19 cellular contexts compared by ENCODE assay signal in the genomic region with DNA sequence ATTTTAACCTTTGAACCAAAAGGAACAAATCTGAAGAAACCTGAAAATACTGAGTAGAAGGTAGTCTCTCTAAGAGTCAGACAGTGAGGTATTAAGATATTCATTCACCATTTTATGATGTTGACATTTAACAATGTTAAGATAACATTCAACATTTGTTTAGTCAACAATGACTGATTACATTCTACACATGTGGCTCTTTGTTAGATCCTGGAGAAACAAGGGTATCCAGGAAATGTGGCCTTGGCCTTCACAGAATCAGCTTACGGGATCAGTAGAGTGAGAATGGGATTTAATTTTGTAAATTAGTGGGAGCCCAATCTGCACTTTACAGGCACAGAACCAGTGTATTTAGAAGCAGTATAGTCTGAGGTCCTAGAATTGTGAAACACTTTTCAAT.
DNase-seq lines count a peak whose midpoint lies in the region; ATAC-seq, FAIRE-seq and TF ChIP-seq lines count a peak whose summit lies in the region.
"Had no signal": no experiment of that assay in that cellular context is flagged by ENCODE, and none has a peak within 500 bp of the region (broad histone marks: within the 10 kb centered on the region; RNA-seq: fewer than 3 reads in every experiment).

No MANE protein-coding gene starts in this region.

- H3K4me1 ChIP-seq in Caco-2 (peaks cover 59% of the 10 kb centered on the region), keratinocyte (ENCODE audit: control insufficient read depth, extremely low read depth, insufficient read depth, low read length) (peaks cover 28% of the 10 kb centered on the region)
- H3K4me1 ChIP-seq: Peyer's patch had no signal

- peaks cover 12% of the 10 kb centered on the region for H3K36me3 Mint-ChIP-seq in Caco-2 (ENCODE audit: insufficient read depth, unreplicated experiment)

- H3K27me3 Mint-ChIP-seq in Caco-2 (ENCODE audit: insufficient read depth, unreplicated experiment) = no peaks in the 10 kb centered on the region
- H3K27me3 Mint-ChIP-seq: T-helper 17 cell had no signal

- no peaks in the 10 kb centered on the region for H4K20me1 ChIP-seq in keratinocyte (ENCODE audit: control insufficient read depth, extremely low read depth, insufficient read depth, low read length)

- POLR2A ChIA-PET in Caco-2 (lab: Charles Lee) = no interaction called here

- CTCF ChIA-PET in Caco-2 (lab: Charles Lee) = no interaction called here

- intact Hi-C loops in Caco-2 (cut with micrococcal nuclease; ENCODE audit: unreplicated experiment) = loop anchor here (10.0 kb wide), 1 partner anchor 345 kb away; no protein-coding TSS in a partner anchor

- H3K27me3 ChIP-seq in Caco-2 (replicated peaks; ENCODE audit: control insufficient read depth, insufficient read depth, low read length) = no peaks in the 10 kb centered on the region
- H3K27me3 ChIP-seq in keratinocyte (ENCODE audit: control insufficient read depth, extremely low read depth, insufficient read depth, low read length) = no peaks in the 10 kb centered on the region
- H3K27me3 ChIP-seq: Peyer's patch had no signal

- BruUV-seq in Caco-2 (replicated peaks; lab: Mats Ljungman, UMichigan) = no TSS peak

- H3K79me2 ChIP-seq in keratinocyte (ENCODE audit: control insufficient read depth, insufficient read depth, low read length) = no peaks in the 10 kb centered on the region

- no peaks in the 10 kb centered on the region for H3K9me1 ChIP-seq in keratinocyte (ENCODE audit: control insufficient read depth, extremely low read depth, insufficient read depth, low read length)

- dilution Hi-C loops in keratinocyte (cut with MboI; ENCODE audit: extremely low pct_ligation_motif_present, low sequenced_read_pairs) = no loop called here

- H3K9me3 Mint-ChIP-seq in Caco-2 (ENCODE audit: unreplicated experiment) = peaks cover 19% of the 10 kb centered on the region

- H3K9ac ChIP-seq in keratinocyte (ENCODE audit: control insufficient read depth, extremely low read depth, insufficient read depth, low read length) = no peak overlapping the region

- peak in 1 of 2 experiments; percentile 36 for DNase-seq in Caco-2
- DNase-seq in HT-29 (ENCODE audit: low spot score) = peak; percentile 26
- DNase-seq in NCI-H748 treated with DMSO at 0.1 percent for 48 hours (lab: John Stamatoyannopoulos, UW) = peak; percentile 59
- DNase-seq in keratinocyte (ENCODE audit: low read depth, low spot score) = no peak
- DNase-seq in T1000 (lab: John Stamatoyannopoulos, UW) = no peak
- DNase-seq in SW 1271 (lab: John Stamatoyannopoulos, UW) = no peak
- DNase-seq: DMS79 treated with DMSO at 0.1 percent for 48 hours, KBM-7, NCI-H1105 treated with DMSO at 0.1 percent for 48 hours, NCI-H524, Peyer's patch, Right ventricle myocardium superior, T-helper 17 cell had no signal

- no peak for FAIRE-seq in keratinocyte (lab: Jason Lieb, UNC)
- FAIRE-seq: G401.6, GM12891, GM19239 had no signal

- H3K4me3 ChIP-seq in Caco-2 (ENCODE audit: low read depth, low read length) = no peak overlapping the region
- H3K4me3 ChIP-seq in keratinocyte (ENCODE audit: control insufficient read depth in 2 of 3, extremely low read depth in 1 of 3, insufficient read depth in 2 of 3, low read depth in 1 of 3, low read length in 3 of 3) = no peak overlapping the region
- H3K4me3 ChIP-seq: Peyer's patch had no signal

- no peak for ATAC-seq in GM21390 (IDR thresholded peaks at IDR 0.05; ENCODE audit: unreplicated experiment)
- ATAC-seq: HCT116, SK-N-SH treated with all-trans-retinoic acid at 6 μM for 48 hours, T-helper 17 cell had no signal

- H3K4me1 Mint-ChIP-seq in Caco-2 (ENCODE audit: low read depth, unreplicated experiment) = peaks cover 31% of the 10 kb centered on the region
- H3K4me1 Mint-ChIP-seq: T-helper 17 cell had no signal

- H3K27ac Mint-ChIP-seq in Caco-2 (ENCODE audit: unreplicated experiment) = peak overlapping the region; percentile 74
- H3K27ac Mint-ChIP-seq: T-helper 17 cell had no signal

- H3K9me3 ChIP-seq in Caco-2 (no peaks in the 10 kb centered on the region; the same call in 1 of the 2 replicates), keratinocyte (ENCODE audit: control insufficient read depth, low read depth, low read length) (no peaks in the 10 kb centered on the region)
- H3K9me3 ChIP-seq: Peyer's patch had no signal

- TF ChIP-seq CTCF in Caco-2 (IDR thresholded peaks at IDR 0.05; ENCODE audit: insufficient read depth in 1 of 2, low read depth in 1 of 2, low read length in 1 of 2, severe bottlenecking in 1 of 2, unreplicated experiment in 1 of 2) (no peak), keratinocyte (optimal IDR thresholded peaks at IDR 0.05 in 1 of 3, IDR thresholded peaks at IDR 0.05 in 1 of 3, conservative IDR thresholded peaks at IDR 0.05 in 1 of 3; ENCODE audit: extremely low read depth in 1 of 3, insufficient read depth in 2 of 3, low read length in 3 of 3) (no peak)

- no peaks in the 10 kb centered on the region for H3K36me3 ChIP-seq in Caco-2 (ENCODE audit: control insufficient read depth, insufficient read depth, low read length)
- no peaks in the 10 kb centered on the region for H3K36me3 ChIP-seq in keratinocyte (ENCODE audit: control insufficient read depth in 2 of 2, extremely low read depth in 1 of 2, insufficient read depth in 2 of 2, low read length in 2 of 2)
- H3K36me3 ChIP-seq: Peyer's patch had no signal

- peak overlapping the region; percentile 23 for H2AFZ ChIP-seq in keratinocyte (ENCODE audit: control insufficient read depth, low read length)

- H3K4me2 ChIP-seq in keratinocyte (ENCODE audit: control insufficient read depth, extremely low read depth, insufficient read depth, low read depth, low read length) = no peak overlapping the region

- H3K4me3 Mint-ChIP-seq in Caco-2 (ENCODE audit: unreplicated experiment) = peak overlapping the region; percentile 14
- H3K4me3 Mint-ChIP-seq: T-helper 17 cell had no signal

- no peak overlapping the region for H3K27ac ChIP-seq in keratinocyte (ENCODE audit: control insufficient read depth, insufficient read depth, low read length)
- H3K27ac ChIP-seq: Peyer's patch had no signal

Comparison
In these comparisons a context has a peak if more than half of its experiments do, and no peak if none do; other contexts are left out.
1. DNase-seq: peak in HT-29 (single experiment) and NCI-H748 treated with DMSO at 0.1 percent for 48 hours (single experiment); none in keratinocyte (single experiment), T1000 (single experiment) and SW 1271 (0 of 2).